11 cellular contexts compared by ENCODE assay signal in genomic region chr4:15479913-15480185, GRCh38. TPM values are rescaled to one million over a fixed set of nuclear protein-coding genes. Genes with fewer than 3 reads are reported as not detected.
DNase-seq lines count a peak whose midpoint lies in the region; ATAC-seq and TF ChIP-seq lines count a peak whose summit lies in the region.
"Had no signal": no experiment of that assay in that cellular context is flagged by ENCODE, and none has a peak within 500 bp of the region (broad histone marks: within the 10 kb centered on the region; RNA-seq: fewer than 3 reads in every experiment).

No MANE protein-coding gene starts in this region.

- POLR2A ChIA-PET in activated CD8-positive, alpha-beta T cell treated with anti-CD3 and anti-CD28 coated beads for 36 hours (lab: Charles Lee): interaction anchor here (0.9 to 1.3 kb wide), 2 partner anchors 9 to 176 kb away, joined by 3 to 4 read pairs; partner anchors contain the start of gene FBXL5

- H3K4me1 Mint-ChIP-seq in activated CD8-positive, alpha-beta T cell treated with anti-CD3 and anti-CD28 coated beads for 36 hours (ENCODE audit: low read depth): no peaks in the 10 kb centered on the region
- H3K4me1 Mint-ChIP-seq: activated B cell treated with CpG ODN at 0.5 μM for 24 hours had no signal

- peak overlapping the region; percentile 76 to 78 for H3K27ac ChIP-seq in ascending aorta
- H3K27ac ChIP-seq in left ventricle myocardium inferior (replicated peaks): peak overlapping the region; percentile 77
- H3K27ac ChIP-seq in psoas muscle: no peak overlapping the region

- H3K9me3 Mint-ChIP-seq in activated CD8-positive, alpha-beta T cell treated with anti-CD3 and anti-CD28 coated beads for 36 hours: no peaks in the 10 kb centered on the region
- H3K9me3 Mint-ChIP-seq: activated B cell treated with CpG ODN at 0.5 μM for 24 hours had no signal

- no peak for ATAC-seq in psoas muscle
- ATAC-seq in HG02938 (IDR thresholded peaks at IDR 0.05; ENCODE audit: unreplicated experiment): no peak
- no peak for ATAC-seq in GM21515 (IDR thresholded peaks at IDR 0.05; ENCODE audit: unreplicated experiment)
- ATAC-seq in activated CD8-positive, alpha-beta T cell treated with anti-CD3 and anti-CD28 coated beads for 36 hours: no peak
- ATAC-seq: naive thymus-derived CD8-positive, alpha-beta T cell had no signal

- H3K4me1 ChIP-seq in ascending aorta (peaks cover 3 to 10% of the 10 kb centered on the region in 2 donors), left ventricle myocardium inferior (peaks cover 18% of the 10 kb centered on the region), psoas muscle (no peaks in the 10 kb centered on the region)

- DNase-seq in EL (peak; percentile 14), ascending aorta (ENCODE audit: low spot score in 2 of 2) (no peak), left ventricle myocardium inferior (no peak), psoas muscle (no peak), hypothalamus (lab: John Stamatoyannopoulos, UW) (no peak)
- DNase-seq in activated CD8-positive, alpha-beta T cell treated with anti-CD3 and anti-CD28 coated beads for 36 hours: no peak
- DNase-seq: activated B cell treated with CpG ODN at 0.5 μM for 24 hours; naive thymus-derived CD8-positive, alpha-beta T cell; NCI-H226 had no signal

- H3K36me3 Mint-ChIP-seq in activated CD8-positive, alpha-beta T cell treated with anti-CD3 and anti-CD28 coated beads for 36 hours (ENCODE audit: low read depth): no peaks in the 10 kb centered on the region

- no peaks in the 10 kb centered on the region for H3K9me3 ChIP-seq in ascending aorta
- no peaks in the 10 kb centered on the region for H3K9me3 ChIP-seq in left ventricle myocardium inferior (replicated peaks)
- H3K9me3 ChIP-seq in psoas muscle: no peaks in the 10 kb centered on the region

- CTCF ChIA-PET in activated CD8-positive, alpha-beta T cell treated with anti-CD3 and anti-CD28 coated beads for 36 hours (lab: Charles Lee): interaction anchor here (0.7 to 2.6 kb wide), 9 partner anchors 9 to 476 kb away, joined by 3 to 8 read pairs (median 4); partner anchors contain the start of gene CC2D2A

- 32 to 49% (median 46%) methylated on average over 3 of the region's 3 CpGs for WGBS in psoas muscle, 3 donors

- intact Hi-C loops in ascending aorta (cut with DNase I): loop anchor here (2.0 to 10.0 kb wide), 4 partner anchors 175 to 477 kb away; partner anchors contain the start of gene FBXL5
- intact Hi-C loops in left ventricle myocardium inferior (cut with micrococcal nuclease): no loop called here
- intact Hi-C loops in psoas muscle (cut with DNase I): loop anchor here (2.0 to 10.0 kb wide), 6 partner anchors 172 to 522 kb away; partner anchors contain the start of gene FBXL5 (in 1 of the 2)
- intact Hi-C loops in activated CD8-positive, alpha-beta T cell treated with anti-CD3 and anti-CD28 coated beads for 36 hours (cut with micrococcal nuclease): loop anchor here (2.0 kb wide), 1 partner anchor 477 kb away; no protein-coding TSS in a partner anchor

- peaks cover 0 to 14% of the 10 kb centered on the region in 2 donors for H3K36me3 ChIP-seq in ascending aorta
- peaks cover 28% of the 10 kb centered on the region for H3K36me3 ChIP-seq in left ventricle myocardium inferior
- peaks cover 0 to 11% of the 10 kb centered on the region in 2 donors for H3K36me3 ChIP-seq in psoas muscle (ENCODE audit: insufficient read depth in 1 of 2, low read depth in 1 of 2)

- H3K27ac Mint-ChIP-seq in activated CD8-positive, alpha-beta T cell treated with anti-CD3 and anti-CD28 coated beads for 36 hours: no peak overlapping the region
- H3K27ac Mint-ChIP-seq: activated B cell treated with CpG ODN at 0.5 μM for 24 hours had no signal

- TF ChIP-seq CTCF in ascending aorta (IDR thresholded peaks at IDR 0.05): no peak
- no peak for TF ChIP-seq CTCF in left ventricle myocardium inferior (IDR thresholded peaks at IDR 0.05; ENCODE audit: borderline replicate concordance)
- TF ChIP-seq CTCF in psoas muscle (IDR thresholded peaks at IDR 0.05): no peak
- no peak for TF ChIP-seq CTCF in activated CD8-positive, alpha-beta T cell treated with anti-CD3 and anti-CD28 coated beads for 36 hours (IDR thresholded peaks at IDR 0.05)

- H3K27me3 ChIP-seq in ascending aorta (no peaks in the 10 kb centered on the region), left ventricle myocardium inferior (ENCODE audit: low read depth) (no peaks in the 10 kb centered on the region), psoas muscle (ENCODE audit: insufficient read depth in 3 of 3, low read length in 2 of 3) (no peaks in the 10 kb centered on the region)

- H3K4me3 ChIP-seq in ascending aorta (peak overlapping the region; percentile 51 to 71), left ventricle myocardium inferior (peak overlapping the region; percentile 59), psoas muscle (peak overlapping the region; percentile 48)

- no peaks in the 10 kb centered on the region for H3K27me3 Mint-ChIP-seq in activated CD8-positive, alpha-beta T cell treated with anti-CD3 and anti-CD28 coated beads for 36 hours
- H3K27me3 Mint-ChIP-seq: activated B cell treated with CpG ODN at 0.5 μM for 24 hours had no signal

- no peak overlapping the region for H3K4me3 Mint-ChIP-seq in activated CD8-positive, alpha-beta T cell treated with anti-CD3 and anti-CD28 coated beads for 36 hours
- H3K4me3 Mint-ChIP-seq: activated B cell treated with CpG ODN at 0.5 μM for 24 hours; naive thymus-derived CD8-positive, alpha-beta T cell had no signal

RNA-seq across cellular contexts. Expression of gene CC2D2A, which starts 10.2 kb away (rescaled TPM):
- total RNA-seq in ascending aorta (2.8 TPM), left ventricle myocardium inferior (9.6 TPM), psoas muscle (1 to 10 TPM; 1.8 to 4.7 (median 2.2) TPM)
- 1 to 10 TPM; 1.6 to 2.3 (median 1.6) TPM for polyA plus RNA-seq in psoas muscle
- not detected for total RNA-seq in activated CD8-positive, alpha-beta T cell treated with anti-CD3 and anti-CD28 coated beads for 36 hours
- total RNA-seq: activated B cell treated with CpG ODN at 0.5 μM for 24 hours; naive thymus-derived CD8-positive, alpha-beta T cell had no signal
- polyA plus RNA-seq: naive thymus-derived CD8-positive, alpha-beta T cell had no signal

RNA-seq across cellular contexts. Expression of gene C1QTNF7, which starts 52.0 kb away (rescaled TPM):
- 23.2 TPM for total RNA-seq in ascending aorta
- 2.4 TPM for total RNA-seq in left ventricle myocardium inferior
- 1 to 10 TPM in 1 of 4 donors, under 1 TPM in 3; 0.29 to 2.3 (median 0.53) TPM for total RNA-seq in psoas muscle
- under 1 TPM; 0.20 to 0.59 (median 0.35) TPM for polyA plus RNA-seq in psoas muscle
- not detected for total RNA-seq in activated CD8-positive, alpha-beta T cell treated with anti-CD3 and anti-CD28 coated beads for 36 hours
- total RNA-seq: activated B cell treated with CpG ODN at 0.5 μM for 24 hours; naive thymus-derived CD8-positive, alpha-beta T cell had no signal
